In the genomic region with DNA sequence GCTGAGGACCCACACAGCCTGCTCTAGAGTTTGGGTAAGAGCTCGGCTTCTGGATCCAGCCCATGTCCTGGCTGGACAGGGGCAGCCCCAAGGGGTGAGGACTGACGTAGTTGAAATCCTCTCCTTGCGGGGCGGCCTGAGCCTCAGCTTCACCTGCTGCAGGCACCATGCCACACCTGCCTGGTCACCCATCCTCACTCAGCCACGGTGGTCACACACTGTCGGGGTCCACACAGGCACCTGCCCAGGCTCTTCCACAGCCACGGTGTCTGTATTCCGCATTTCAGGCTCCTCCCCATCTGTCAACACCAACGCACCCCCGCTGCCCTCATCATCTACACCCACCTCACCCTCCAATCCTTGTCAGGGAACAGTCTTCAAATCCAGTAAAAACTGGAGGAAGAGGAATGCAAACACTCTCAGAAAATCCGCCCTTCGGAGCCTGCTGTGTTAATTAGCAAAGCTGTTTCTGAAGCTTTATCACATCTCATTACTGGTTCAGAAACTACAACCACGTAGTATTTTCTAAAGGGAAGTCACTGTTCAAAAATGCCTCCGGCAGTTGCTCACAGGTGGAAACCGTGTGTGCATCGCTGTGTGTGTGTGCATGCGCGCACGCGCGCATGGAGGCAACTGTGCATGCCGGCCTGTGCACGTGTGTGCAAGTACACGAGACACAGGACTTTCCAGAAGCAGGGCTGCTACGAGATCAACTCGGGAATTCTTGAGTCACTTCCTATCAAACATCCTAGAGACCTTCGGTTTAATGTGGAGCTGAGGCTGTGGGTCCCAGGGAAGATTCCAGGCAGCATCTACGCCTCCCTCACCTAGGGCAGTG, we compare ENCODE assay signal across 1 cellular context.
TF ChIP-seq lines count a peak whose summit lies in the region.

No MANE protein-coding gene starts in this region.

TF ChIP-seq in SK-N-SH treated with all-trans-retinoic acid at 6 μM for 48 hours, 23 proteins besides CTCF, POLR2A, EP300 and RAD21 (continued from another document):
- TF ChIP-seq, protein P1, sequence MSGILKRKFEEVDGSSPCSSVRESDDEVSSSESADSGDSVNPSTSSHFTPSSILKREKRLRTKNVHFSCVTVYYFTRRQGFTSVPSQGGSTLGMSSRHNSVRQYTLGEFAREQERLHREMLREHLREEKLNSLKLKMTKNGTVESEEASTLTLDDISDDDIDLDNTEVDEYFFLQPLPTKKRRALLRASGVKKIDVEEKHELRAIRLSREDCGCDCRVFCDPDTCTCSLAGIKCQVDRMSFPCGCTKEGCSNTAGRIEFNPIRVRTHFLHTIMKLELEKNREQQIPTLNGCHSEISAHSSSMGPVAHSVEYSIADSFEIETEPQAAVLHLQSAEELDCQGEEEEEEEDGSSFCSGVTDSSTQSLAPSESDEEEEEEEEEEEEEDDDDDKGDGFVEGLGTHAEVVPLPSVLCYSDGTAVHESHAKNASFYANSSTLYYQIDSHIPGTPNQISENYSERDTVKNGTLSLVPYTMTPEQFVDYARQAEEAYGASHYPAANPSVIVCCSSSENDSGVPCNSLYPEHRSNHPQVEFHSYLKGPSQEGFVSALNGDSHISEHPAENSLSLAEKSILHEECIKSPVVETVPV (CRISPR knock-in tag; IDR thresholded peaks at IDR 0.05): no peak
- TF ChIP-seq ZNF565 (CRISPR knock-in tag; conservative IDR thresholded peaks at IDR 0.05; ENCODE audit: low read depth) (no peak), ZNF8 (CRISPR knock-in tag; IDR thresholded peaks at IDR 0.05) (no peak), ISL1 (CRISPR knock-in tag; IDR thresholded peaks at IDR 0.05) (no peak), PPARA (CRISPR knock-in tag; IDR thresholded peaks at IDR 0.05; ENCODE audit: borderline replicate concordance) (no peak), ZC3H10 (CRISPR knock-in tag; IDR thresholded peaks at IDR 0.05) (no peak), CREB5 (CRISPR knock-in tag; IDR thresholded peaks at IDR 0.05; ENCODE audit: low read depth) (no peak)
- TF ChIP-seq, protein P2, sequence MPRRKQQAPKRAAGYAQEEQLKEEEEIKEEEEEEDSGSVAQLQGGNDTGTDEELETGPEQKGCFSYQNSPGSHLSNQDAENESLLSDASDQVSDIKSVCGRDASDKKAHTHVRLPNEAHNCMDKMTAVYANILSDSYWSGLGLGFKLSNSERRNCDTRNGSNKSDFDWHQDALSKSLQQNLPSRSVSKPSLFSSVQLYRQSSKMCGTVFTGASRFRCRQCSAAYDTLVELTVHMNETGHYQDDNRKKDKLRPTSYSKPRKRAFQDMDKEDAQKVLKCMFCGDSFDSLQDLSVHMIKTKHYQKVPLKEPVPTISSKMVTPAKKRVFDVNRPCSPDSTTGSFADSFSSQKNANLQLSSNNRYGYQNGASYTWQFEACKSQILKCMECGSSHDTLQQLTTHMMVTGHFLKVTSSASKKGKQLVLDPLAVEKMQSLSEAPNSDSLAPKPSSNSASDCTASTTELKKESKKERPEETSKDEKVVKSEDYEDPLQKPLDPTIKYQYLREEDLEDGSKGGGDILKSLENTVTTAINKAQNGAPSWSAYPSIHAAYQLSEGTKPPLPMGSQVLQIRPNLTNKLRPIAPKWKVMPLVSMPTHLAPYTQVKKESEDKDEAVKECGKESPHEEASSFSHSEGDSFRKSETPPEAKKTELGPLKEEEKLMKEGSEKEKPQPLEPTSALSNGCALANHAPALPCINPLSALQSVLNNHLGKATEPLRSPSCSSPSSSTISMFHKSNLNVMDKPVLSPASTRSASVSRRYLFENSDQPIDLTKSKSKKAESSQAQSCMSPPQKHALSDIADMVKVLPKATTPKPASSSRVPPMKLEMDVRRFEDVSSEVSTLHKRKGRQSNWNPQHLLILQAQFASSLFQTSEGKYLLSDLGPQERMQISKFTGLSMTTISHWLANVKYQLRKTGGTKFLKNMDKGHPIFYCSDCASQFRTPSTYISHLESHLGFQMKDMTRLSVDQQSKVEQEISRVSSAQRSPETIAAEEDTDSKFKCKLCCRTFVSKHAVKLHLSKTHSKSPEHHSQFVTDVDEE (CRISPR knock-in tag; IDR thresholded peaks at IDR 0.05): no peak
